In the genomic region with DNA sequence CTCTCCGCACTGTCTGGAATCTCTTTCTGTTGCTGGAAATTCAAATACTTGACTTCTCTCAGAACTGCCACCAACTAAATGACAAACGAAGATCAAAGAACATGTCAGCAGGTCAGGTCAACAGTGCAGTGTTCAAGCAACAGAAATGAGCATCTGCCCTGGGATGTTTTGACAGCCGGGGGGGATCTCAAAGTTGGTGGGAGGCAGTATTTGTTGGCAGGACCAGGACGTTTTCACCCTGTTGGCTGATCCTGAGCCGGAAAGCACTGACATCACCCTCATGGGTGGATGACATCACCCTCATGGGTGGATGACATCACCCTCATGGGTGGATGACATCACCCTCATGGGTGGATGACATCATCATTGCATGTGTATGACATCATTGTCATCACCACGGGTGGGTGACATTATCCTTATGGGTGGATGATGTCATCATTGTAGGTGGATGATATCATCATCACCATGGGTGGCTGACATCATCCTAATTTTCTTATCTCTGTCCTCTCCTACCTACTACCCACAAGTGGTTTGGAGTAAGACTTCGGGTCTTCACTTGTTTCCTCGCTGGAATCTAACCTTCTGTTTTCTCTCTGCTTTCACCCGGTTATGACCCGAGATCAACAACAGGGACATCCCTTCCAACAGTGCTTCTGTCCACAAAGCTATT, we compare ENCODE assay signal across 1 cellular context.
TF ChIP-seq lines count a peak whose summit lies in the region.

No MANE protein-coding gene starts in this region.

TF ChIP-seq in K562, 482 proteins besides CTCF, POLR2A, EP300 and RAD21 (continued from another document):
- TF ChIP-seq, protein P1, sequence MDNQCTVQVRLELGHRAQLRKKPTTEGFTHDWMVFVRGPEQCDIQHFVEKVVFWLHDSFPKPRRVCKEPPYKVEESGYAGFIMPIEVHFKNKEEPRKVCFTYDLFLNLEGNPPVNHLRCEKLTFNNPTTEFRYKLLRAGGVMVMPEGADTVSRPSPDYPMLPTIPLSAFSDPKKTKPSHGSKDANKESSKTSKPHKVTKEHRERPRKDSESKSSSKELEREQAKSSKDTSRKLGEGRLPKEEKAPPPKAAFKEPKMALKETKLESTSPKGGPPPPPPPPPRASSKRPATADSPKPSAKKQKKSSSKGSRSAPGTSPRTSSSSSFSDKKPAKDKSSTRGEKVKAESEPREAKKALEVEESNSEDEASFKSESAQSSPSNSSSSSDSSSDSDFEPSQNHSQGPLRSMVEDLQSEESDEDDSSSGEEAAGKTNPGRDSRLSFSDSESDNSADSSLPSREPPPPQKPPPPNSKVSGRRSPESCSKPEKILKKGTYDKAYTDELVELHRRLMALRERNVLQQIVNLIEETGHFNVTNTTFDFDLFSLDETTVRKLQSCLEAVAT (IDR thresholded peaks at IDR 0.05), result no peak
- peak; percentile 78 for TF ChIP-seq CEBPB (tag; IDR thresholded peaks at IDR 0.05)
- TF ChIP-seq ZNF282 (CRISPR knock-in tag; IDR thresholded peaks at IDR 0.05), result no peak
- TF ChIP-seq ZSCAN32 (CRISPR knock-in tag; IDR thresholded peaks at IDR 0.05), result no peak
- TF ChIP-seq, protein P2, sequence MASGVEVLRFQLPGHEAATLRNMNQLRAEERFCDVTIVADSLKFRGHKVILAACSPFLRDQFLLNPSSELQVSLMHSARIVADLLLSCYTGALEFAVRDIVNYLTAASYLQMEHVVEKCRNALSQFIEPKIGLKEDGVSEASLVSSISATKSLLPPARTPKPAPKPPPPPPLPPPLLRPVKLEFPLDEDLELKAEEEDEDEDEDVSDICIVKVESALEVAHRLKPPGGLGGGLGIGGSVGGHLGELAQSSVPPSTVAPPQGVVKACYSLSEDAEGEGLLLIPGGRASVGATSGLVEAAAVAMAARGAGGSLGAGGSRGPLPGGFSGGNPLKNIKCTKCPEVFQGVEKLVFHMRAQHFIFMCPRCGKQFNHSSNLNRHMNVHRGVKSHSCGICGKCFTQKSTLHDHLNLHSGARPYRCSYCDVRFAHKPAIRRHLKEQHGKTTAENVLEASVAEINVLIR (CRISPR knock-in tag; IDR thresholded peaks at IDR 0.05), result peak; percentile 97
- TF ChIP-seq, protein P3, sequence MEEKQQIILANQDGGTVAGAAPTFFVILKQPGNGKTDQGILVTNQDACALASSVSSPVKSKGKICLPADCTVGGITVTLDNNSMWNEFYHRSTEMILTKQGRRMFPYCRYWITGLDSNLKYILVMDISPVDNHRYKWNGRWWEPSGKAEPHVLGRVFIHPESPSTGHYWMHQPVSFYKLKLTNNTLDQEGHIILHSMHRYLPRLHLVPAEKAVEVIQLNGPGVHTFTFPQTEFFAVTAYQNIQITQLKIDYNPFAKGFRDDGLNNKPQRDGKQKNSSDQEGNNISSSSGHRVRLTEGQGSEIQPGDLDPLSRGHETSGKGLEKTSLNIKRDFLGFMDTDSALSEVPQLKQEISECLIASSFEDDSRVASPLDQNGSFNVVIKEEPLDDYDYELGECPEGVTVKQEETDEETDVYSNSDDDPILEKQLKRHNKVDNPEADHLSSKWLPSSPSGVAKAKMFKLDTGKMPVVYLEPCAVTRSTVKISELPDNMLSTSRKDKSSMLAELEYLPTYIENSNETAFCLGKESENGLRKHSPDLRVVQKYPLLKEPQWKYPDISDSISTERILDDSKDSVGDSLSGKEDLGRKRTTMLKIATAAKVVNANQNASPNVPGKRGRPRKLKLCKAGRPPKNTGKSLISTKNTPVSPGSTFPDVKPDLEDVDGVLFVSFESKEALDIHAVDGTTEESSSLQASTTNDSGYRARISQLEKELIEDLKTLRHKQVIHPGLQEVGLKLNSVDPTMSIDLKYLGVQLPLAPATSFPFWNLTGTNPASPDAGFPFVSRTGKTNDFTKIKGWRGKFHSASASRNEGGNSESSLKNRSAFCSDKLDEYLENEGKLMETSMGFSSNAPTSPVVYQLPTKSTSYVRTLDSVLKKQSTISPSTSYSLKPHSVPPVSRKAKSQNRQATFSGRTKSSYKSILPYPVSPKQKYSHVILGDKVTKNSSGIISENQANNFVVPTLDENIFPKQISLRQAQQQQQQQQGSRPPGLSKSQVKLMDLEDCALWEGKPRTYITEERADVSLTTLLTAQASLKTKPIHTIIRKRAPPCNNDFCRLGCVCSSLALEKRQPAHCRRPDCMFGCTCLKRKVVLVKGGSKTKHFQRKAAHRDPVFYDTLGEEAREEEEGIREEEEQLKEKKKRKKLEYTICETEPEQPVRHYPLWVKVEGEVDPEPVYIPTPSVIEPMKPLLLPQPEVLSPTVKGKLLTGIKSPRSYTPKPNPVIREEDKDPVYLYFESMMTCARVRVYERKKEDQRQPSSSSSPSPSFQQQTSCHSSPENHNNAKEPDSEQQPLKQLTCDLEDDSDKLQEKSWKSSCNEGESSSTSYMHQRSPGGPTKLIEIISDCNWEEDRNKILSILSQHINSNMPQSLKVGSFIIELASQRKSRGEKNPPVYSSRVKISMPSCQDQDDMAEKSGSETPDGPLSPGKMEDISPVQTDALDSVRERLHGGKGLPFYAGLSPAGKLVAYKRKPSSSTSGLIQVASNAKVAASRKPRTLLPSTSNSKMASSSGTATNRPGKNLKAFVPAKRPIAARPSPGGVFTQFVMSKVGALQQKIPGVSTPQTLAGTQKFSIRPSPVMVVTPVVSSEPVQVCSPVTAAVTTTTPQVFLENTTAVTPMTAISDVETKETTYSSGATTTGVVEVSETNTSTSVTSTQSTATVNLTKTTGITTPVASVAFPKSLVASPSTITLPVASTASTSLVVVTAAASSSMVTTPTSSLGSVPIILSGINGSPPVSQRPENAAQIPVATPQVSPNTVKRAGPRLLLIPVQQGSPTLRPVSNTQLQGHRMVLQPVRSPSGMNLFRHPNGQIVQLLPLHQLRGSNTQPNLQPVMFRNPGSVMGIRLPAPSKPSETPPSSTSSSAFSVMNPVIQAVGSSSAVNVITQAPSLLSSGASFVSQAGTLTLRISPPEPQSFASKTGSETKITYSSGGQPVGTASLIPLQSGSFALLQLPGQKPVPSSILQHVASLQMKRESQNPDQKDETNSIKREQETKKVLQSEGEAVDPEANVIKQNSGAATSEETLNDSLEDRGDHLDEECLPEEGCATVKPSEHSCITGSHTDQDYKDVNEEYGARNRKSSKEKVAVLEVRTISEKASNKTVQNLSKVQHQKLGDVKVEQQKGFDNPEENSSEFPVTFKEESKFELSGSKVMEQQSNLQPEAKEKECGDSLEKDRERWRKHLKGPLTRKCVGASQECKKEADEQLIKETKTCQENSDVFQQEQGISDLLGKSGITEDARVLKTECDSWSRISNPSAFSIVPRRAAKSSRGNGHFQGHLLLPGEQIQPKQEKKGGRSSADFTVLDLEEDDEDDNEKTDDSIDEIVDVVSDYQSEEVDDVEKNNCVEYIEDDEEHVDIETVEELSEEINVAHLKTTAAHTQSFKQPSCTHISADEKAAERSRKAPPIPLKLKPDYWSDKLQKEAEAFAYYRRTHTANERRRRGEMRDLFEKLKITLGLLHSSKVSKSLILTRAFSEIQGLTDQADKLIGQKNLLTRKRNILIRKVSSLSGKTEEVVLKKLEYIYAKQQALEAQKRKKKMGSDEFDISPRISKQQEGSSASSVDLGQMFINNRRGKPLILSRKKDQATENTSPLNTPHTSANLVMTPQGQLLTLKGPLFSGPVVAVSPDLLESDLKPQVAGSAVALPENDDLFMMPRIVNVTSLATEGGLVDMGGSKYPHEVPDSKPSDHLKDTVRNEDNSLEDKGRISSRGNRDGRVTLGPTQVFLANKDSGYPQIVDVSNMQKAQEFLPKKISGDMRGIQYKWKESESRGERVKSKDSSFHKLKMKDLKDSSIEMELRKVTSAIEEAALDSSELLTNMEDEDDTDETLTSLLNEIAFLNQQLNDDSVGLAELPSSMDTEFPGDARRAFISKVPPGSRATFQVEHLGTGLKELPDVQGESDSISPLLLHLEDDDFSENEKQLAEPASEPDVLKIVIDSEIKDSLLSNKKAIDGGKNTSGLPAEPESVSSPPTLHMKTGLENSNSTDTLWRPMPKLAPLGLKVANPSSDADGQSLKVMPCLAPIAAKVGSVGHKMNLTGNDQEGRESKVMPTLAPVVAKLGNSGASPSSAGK (IDR thresholded peaks at IDR 0.05), result peak; percentile 63
- no peak for TF ChIP-seq MYC (IDR thresholded peaks at IDR 0.05; ENCODE audit: low read depth, low read length)
- no peak for TF ChIP-seq MYC (CRISPR knock-in tag; IDR thresholded peaks at IDR 0.05; ENCODE audit: borderline replicate concordance, low read depth)
- peak; percentile 94 for TF ChIP-seq JUND (IDR thresholded peaks at IDR 0.05; ENCODE audit: borderline replicate concordance, low read depth, low read length)
- peak; percentile 100 for TF ChIP-seq JUND (tag; IDR thresholded peaks at IDR 0.05; ENCODE audit: borderline replicate concordance, low read depth, low read length)
- 0 out of 3 replicates have a peak, but pooled peaks of 1 of the 2 experiments have one; percentile 59 for TF ChIP-seq CBX3 (IDR thresholded peaks at IDR 0.05; ENCODE audit: borderline replicate concordance in 1 of 2, low read length in 2 of 2)
- TF ChIP-seq, protein P4, sequence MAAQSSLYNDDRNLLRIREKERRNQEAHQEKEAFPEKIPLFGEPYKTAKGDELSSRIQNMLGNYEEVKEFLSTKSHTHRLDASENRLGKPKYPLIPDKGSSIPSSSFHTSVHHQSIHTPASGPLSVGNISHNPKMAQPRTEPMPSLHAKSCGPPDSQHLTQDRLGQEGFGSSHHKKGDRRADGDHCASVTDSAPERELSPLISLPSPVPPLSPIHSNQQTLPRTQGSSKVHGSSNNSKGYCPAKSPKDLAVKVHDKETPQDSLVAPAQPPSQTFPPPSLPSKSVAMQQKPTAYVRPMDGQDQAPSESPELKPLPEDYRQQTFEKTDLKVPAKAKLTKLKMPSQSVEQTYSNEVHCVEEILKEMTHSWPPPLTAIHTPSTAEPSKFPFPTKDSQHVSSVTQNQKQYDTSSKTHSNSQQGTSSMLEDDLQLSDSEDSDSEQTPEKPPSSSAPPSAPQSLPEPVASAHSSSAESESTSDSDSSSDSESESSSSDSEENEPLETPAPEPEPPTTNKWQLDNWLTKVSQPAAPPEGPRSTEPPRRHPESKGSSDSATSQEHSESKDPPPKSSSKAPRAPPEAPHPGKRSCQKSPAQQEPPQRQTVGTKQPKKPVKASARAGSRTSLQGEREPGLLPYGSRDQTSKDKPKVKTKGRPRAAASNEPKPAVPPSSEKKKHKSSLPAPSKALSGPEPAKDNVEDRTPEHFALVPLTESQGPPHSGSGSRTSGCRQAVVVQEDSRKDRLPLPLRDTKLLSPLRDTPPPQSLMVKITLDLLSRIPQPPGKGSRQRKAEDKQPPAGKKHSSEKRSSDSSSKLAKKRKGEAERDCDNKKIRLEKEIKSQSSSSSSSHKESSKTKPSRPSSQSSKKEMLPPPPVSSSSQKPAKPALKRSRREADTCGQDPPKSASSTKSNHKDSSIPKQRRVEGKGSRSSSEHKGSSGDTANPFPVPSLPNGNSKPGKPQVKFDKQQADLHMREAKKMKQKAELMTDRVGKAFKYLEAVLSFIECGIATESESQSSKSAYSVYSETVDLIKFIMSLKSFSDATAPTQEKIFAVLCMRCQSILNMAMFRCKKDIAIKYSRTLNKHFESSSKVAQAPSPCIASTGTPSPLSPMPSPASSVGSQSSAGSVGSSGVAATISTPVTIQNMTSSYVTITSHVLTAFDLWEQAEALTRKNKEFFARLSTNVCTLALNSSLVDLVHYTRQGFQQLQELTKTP (IDR thresholded peaks at IDR 0.05; ENCODE audit: low read depth in 1 of 2, partially characterized antibody in 2 of 2), result peak in 1 of 2 experiments; percentile 93
- TF ChIP-seq POLR2G (IDR thresholded peaks at IDR 0.05; ENCODE audit: low read depth, low read length), result no peak
- TF ChIP-seq TBL1XR1 (IDR thresholded peaks at IDR 0.05; ENCODE audit: low read length in 2 of 2), result peak in 1 of 2 experiments; percentile 86; a peak in 2 of 4 replicates
- TF ChIP-seq, protein P5, sequence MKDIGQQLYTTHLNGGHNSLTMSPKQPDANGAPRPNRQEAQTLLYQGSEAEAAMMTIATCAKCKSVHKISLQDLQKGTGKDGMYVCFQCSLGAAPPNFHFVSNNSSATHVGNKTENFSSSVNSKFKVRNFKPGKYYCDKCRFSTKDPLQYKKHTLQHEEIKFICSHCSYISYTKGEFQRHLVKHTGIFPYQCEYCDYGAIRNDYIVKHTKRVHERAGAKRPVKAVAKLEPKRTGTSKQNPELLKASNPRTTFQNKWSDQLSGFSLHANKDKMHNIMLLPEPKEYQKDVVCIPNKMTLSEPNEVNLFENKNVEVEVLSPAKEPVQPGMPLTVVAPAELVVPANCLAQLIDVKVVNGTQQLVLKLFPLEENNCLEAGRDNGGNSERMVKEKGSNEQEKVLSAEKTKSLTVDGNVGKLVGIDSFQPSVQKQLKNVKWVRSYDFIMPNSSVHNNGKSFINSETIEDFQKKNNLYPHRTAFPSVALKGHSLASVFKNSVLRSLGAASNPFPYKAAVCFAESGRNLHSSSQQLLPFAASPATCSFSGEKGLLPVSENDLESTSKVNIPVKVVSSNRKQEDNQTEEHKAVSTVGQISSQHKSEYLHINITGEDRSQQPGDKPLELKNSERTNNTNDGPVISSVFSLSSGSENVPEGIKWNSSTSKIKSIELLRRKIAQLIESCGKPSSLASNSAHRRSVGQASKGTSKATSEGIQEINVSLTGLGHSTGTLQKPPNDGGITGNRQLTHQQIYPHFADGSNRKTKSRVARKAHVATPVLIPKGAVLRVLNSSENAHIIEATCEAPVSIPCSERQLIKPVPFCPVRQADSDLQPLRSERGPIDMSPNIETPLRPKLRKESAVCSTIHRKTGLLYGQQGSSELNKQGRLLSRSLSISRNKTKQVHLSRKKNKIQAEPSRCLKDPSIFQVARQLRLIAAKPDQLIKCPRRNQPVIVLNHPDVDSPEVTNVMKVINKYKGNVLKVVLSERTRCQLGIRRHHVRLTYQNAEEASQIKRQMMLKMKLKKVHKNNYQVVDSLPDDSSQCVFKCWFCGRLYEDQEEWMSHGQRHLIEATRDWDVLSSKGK (CRISPR knock-in tag; IDR thresholded peaks at IDR 0.05), result no peak
- TF ChIP-seq, protein P6, sequence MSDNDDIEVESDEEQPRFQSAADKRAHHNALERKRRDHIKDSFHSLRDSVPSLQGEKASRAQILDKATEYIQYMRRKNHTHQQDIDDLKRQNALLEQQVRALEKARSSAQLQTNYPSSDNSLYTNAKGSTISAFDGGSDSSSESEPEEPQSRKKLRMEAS (CRISPR knock-in tag; IDR thresholded peaks at IDR 0.05), result peak; percentile 41; the same call in 1 of the 2 replicates
- no peak for TF ChIP-seq SMARCA4 (IDR thresholded peaks at IDR 0.05)
- no peak for TF ChIP-seq ZNF431 (CRISPR knock-in tag; IDR thresholded peaks at IDR 0.05)
- no peak for TF ChIP-seq KDM4B (IDR thresholded peaks at IDR 0.05; ENCODE audit: borderline replicate concordance in 2 of 2, low read depth in 1 of 2)
- peak; percentile 63 to 73; a peak in 3 of 4 replicates for TF ChIP-seq KDM1A (IDR thresholded peaks at IDR 0.05)
- TF ChIP-seq SMC3 (conservative IDR thresholded peaks at IDR 0.05; ENCODE audit: insufficient read depth, low read depth, low read length), result no peak
- no peak for TF ChIP-seq KDM2B (CRISPR knock-in tag; IDR thresholded peaks at IDR 0.05)
- TF ChIP-seq RBFOX2 (IDR thresholded peaks at IDR 0.05; ENCODE audit: low read depth, low read length), result no peak
- TF ChIP-seq, protein P7, sequence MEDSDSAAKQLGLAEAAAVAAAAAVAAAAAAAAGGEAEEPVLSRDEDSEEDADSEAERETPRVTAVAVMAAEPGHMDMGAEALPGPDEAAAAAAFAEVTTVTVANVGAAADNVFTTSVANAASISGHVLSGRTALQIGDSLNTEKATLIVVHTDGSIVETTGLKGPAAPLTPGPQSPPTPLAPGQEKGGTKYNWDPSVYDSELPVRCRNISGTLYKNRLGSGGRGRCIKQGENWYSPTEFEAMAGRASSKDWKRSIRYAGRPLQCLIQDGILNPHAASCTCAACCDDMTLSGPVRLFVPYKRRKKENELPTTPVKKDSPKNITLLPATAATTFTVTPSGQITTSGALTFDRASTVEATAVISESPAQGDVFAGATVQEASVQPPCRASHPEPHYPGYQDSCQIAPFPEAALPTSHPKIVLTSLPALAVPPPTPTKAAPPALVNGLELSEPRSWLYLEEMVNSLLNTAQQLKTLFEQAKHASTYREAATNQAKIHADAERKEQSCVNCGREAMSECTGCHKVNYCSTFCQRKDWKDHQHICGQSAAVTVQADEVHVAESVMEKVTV (CRISPR knock-in tag; IDR thresholded peaks at IDR 0.05), result no peak
- no peak for TF ChIP-seq MAFF (IDR thresholded peaks at IDR 0.05; ENCODE audit: low read length)
